10 cellular contexts compared by ENCODE assay signal in genomic region chr5:17221843-17222614, GRCh38. TPM values are rescaled to one million over a fixed set of nuclear protein-coding genes. Genes with fewer than 3 reads are reported as not detected.
A peak's percentile ranks its signal among the peaks of the same experiment; 100 is the strongest.
DNase-seq lines count a peak whose midpoint lies in the region; ATAC-seq, FAIRE-seq and TF ChIP-seq lines count a peak whose summit lies in the region.
"Had no signal": no experiment of that assay in that cellular context is flagged by ENCODE, and none has a peak within 500 bp of the region (broad histone marks: within the 10 kb centered on the region; RNA-seq: fewer than 3 reads in every experiment).

No MANE protein-coding gene starts in this region.

- CTCF ChIA-PET in HepG2 (lab: Yijun Ruan, JAX; ENCODE audit: low intra/inter-chr PET ratio, low total read pairs) = no interaction called here
- CTCF ChIA-PET in activated CD8-positive, alpha-beta T cell treated with anti-CD3 and anti-CD28 coated beads for 36 hours (lab: Charles Lee) = no interaction called here

- ATAC-seq in HG03060 (IDR thresholded peaks at IDR 0.05; ENCODE audit: low read depth, unreplicated experiment) (peak; percentile 22), left lung (peak; percentile 62), HepG2 (no peak)
- ATAC-seq in activated CD8-positive, alpha-beta T cell treated with anti-CD3 and anti-CD28 coated beads for 36 hours = no peak

- no peak for TF ChIP-seq POLR2A in HepG2 (IDR thresholded peaks at IDR 0.05; ENCODE audit: insufficient read depth in 1 of 2, low read depth in 2 of 2, low read length in 2 of 2)

- H3K27ac ChIP-seq in SK-N-MC (peak overlapping the region; percentile 74), left lung (peak overlapping the region in 1 of 2 donors; percentile 14), HepG2 (ENCODE audit: extremely low read length, insufficient read depth, low read length) (no peak overlapping the region)

- H4K20me1 ChIP-seq in HepG2 (ENCODE audit: insufficient read depth, low read length) = no peaks in the 10 kb centered on the region

- TF ChIP-seq CTCF in GM12865 (IDR thresholded peaks at IDR 0.05; ENCODE audit: insufficient read depth, low read depth, low read length, missing control alignments) = no peak
- no peak for TF ChIP-seq CTCF in left lung (IDR thresholded peaks at IDR 0.05)
- TF ChIP-seq CTCF in HepG2 (CRISPR knock-in tag; IDR thresholded peaks at IDR 0.05) = no peak
- no peak for TF ChIP-seq CTCF in activated CD8-positive, alpha-beta T cell treated with anti-CD3 and anti-CD28 coated beads for 36 hours (IDR thresholded peaks at IDR 0.05)

- H3K9me3 Mint-ChIP-seq in activated CD8-positive, alpha-beta T cell treated with anti-CD3 and anti-CD28 coated beads for 36 hours = no peaks in the 10 kb centered on the region

- DNase-seq in GM12865 (ENCODE audit: low read depth) (peak; percentile 60), SK-N-MC (ENCODE audit: low read depth, low spot score) (no peak), left lung (no peak), NCI-H526 (lab: John Stamatoyannopoulos, UW) (no peak), HepG2 (ENCODE audit: low spot score) (no peak), NCI-H2081 treated with DMSO at 0.1 percent for 48 hours (lab: John Stamatoyannopoulos, UW) (no peak)
- DNase-seq in activated CD8-positive, alpha-beta T cell treated with anti-CD3 and anti-CD28 coated beads for 36 hours = no peak
- DNase-seq: activated gamma-delta T cell treated with Interleukin-2 at 50 U/mL for 16 hours; CD4-positive, alpha-beta memory T cell had no signal

- H3K9me3 ChIP-seq in SK-N-MC (ENCODE audit: low read depth, low read length) = no peaks in the 10 kb centered on the region
- no peaks in the 10 kb centered on the region for H3K9me3 ChIP-seq in left lung
- no peaks in the 10 kb centered on the region for H3K9me3 ChIP-seq in HepG2 (ENCODE audit: low read length)

- no peak overlapping the region for H2AFZ ChIP-seq in HepG2 (ENCODE audit: low read length)

- in situ Hi-C loops in HepG2 (cut with HindIII; ENCODE audit: extremely low pct_ligation_motif_present, low pct_unique_long_range_greater_than_20kb) = no loop called here

- H3K4me3 ChIP-seq in GM12865 (ENCODE audit: low read depth, low read length) (peak overlapping the region; percentile 16; the same call in 1 of the 2 replicates), SK-N-MC (peak overlapping the region; percentile 97), left lung (no peak overlapping the region), HepG2 (replicated peaks in 1 of 3; ENCODE audit: insufficient read depth in 1 of 3, low read depth in 2 of 3, low read length in 3 of 3) (no peak overlapping the region)

- H3K4me2 ChIP-seq in HepG2 (ENCODE audit: low read depth, low read length) = no peak overlapping the region

- intact Hi-C loops in left lung (cut with DNase I) = no loop called here
- intact Hi-C loops in HepG2 (cut with micrococcal nuclease; ENCODE audit: unreplicated experiment) = no loop called here
- intact Hi-C loops in activated CD8-positive, alpha-beta T cell treated with anti-CD3 and anti-CD28 coated beads for 36 hours (cut with micrococcal nuclease) = no loop called here

- H3K4me3 Mint-ChIP-seq in activated CD8-positive, alpha-beta T cell treated with anti-CD3 and anti-CD28 coated beads for 36 hours = no peak overlapping the region
- H3K4me3 Mint-ChIP-seq: CD4-positive, alpha-beta memory T cell had no signal

- FAIRE-seq in HepG2 (lab: Jason Lieb, UNC) = no peak

- peaks cover 36% of the 10 kb centered on the region for H3K27me3 Mint-ChIP-seq in activated CD8-positive, alpha-beta T cell treated with anti-CD3 and anti-CD28 coated beads for 36 hours

- no peak for TF ChIP-seq EP300 in HepG2 (IDR thresholded peaks at IDR 0.05; ENCODE audit: low read depth in 2 of 2, low read length in 2 of 2)
- TF ChIP-seq EP300 in HepG2 (CRISPR knock-in tag; IDR thresholded peaks at IDR 0.05; ENCODE audit: borderline replicate concordance) = no peak

- no peaks in the 10 kb centered on the region for H3K79me2 ChIP-seq in HepG2 (ENCODE audit: insufficient read depth, low read length)

- peaks cover 4% of the 10 kb centered on the region for H3K4me1 Mint-ChIP-seq in activated CD8-positive, alpha-beta T cell treated with anti-CD3 and anti-CD28 coated beads for 36 hours (ENCODE audit: low read depth)

- H3K4me1 ChIP-seq in left lung (peaks cover 0 to 36% of the 10 kb centered on the region in 2 donors), HepG2 (ENCODE audit: insufficient read depth, low read length) (no peaks in the 10 kb centered on the region)

- H3K36me3 ChIP-seq in SK-N-MC (ENCODE audit: insufficient read depth, low read length) (peaks cover 72% of the 10 kb centered on the region), left lung (no peaks in the 10 kb centered on the region), HepG2 (replicated peaks in 1 of 2; ENCODE audit: control insufficient read depth in 1 of 2, insufficient read depth in 2 of 2, low read length in 2 of 2) (no peaks in the 10 kb centered on the region)

- peaks cover 2% of the 10 kb centered on the region for H3K36me3 Mint-ChIP-seq in activated CD8-positive, alpha-beta T cell treated with anti-CD3 and anti-CD28 coated beads for 36 hours (ENCODE audit: low read depth)

- POLR2A ChIA-PET in HepG2 (lab: Yijun Ruan, JAX) = no interaction called here
- POLR2A ChIA-PET in activated CD8-positive, alpha-beta T cell treated with anti-CD3 and anti-CD28 coated beads for 36 hours (lab: Charles Lee) = no interaction called here

- H3K9ac ChIP-seq in SK-N-MC (ENCODE audit: insufficient read length) (peak overlapping the region; percentile 12), HepG2 (ENCODE audit: insufficient read depth, low read depth, low read length) (no peak overlapping the region)

- 1% methylated on average over 4 of the region's 4 CpGs for WGBS in HepG2 (ENCODE audit: low lambda C conversion rate)

- no TSS peak for BruUV-seq in HepG2 (replicated peaks; lab: Mats Ljungman, UMichigan)

- H3K27me3 ChIP-seq in left lung (peaks cover 0 to 22% of the 10 kb centered on the region in 2 donors), HepG2 (ENCODE audit: control insufficient read depth in 1 of 2, insufficient read depth in 2 of 2, low read length in 2 of 2) (no peaks in the 10 kb centered on the region)

- no peak for TF ChIP-seq RAD21 in HepG2 (CRISPR knock-in tag; IDR thresholded peaks at IDR 0.05)

- no peak overlapping the region for H3K27ac Mint-ChIP-seq in activated CD8-positive, alpha-beta T cell treated with anti-CD3 and anti-CD28 coated beads for 36 hours
- H3K27ac Mint-ChIP-seq: CD4-positive, alpha-beta memory T cell had no signal

TF ChIP-seq in HepG2, 621 proteins besides CTCF, POLR2A, EP300 and RAD21 (continues in another document):
- TF ChIP-seq ZNF878 (CRISPR knock-in tag; IDR thresholded peaks at IDR 0.05) (no peak), ZNF281 (CRISPR knock-in tag; IDR thresholded peaks at IDR 0.05; ENCODE audit: borderline replicate concordance) (no peak), FOXK1 (CRISPR knock-in tag; IDR thresholded peaks at IDR 0.05; ENCODE audit: borderline replicate concordance, low read depth) (no peak), JUND (CRISPR knock-in tag; IDR thresholded peaks at IDR 0.05) (no peak), ISX (CRISPR knock-in tag; conservative IDR thresholded peaks at IDR 0.05) (no peak), JUNB (CRISPR knock-in tag; IDR thresholded peaks at IDR 0.05; ENCODE audit: borderline replicate concordance) (no peak)

RNA-seq across cellular contexts. Expression of gene BASP1, which starts 4.6 kb away (rescaled TPM):
- total RNA-seq in left lung (10 to 100 TPM; 22.9 to 45.9 TPM), HepG2 (2016; rRNA removed; fragmentation: Illumina TruSeq; extraction: Trizol) (not detected in 2 replicates)
- not detected in 2 replicates for total RNA-seq in HepG2 (2016; cell fraction: cytosol; rRNA removed; fragmentation: Illumina TruSeq; extraction: Trizol; ENCODE audit: low read depth)
- not detected in 2 replicates for total RNA-seq in HepG2 (2016; cell fraction: insoluble cytoplasmic fraction; rRNA removed; fragmentation: Illumina TruSeq; extraction: Trizol)
- total RNA-seq in HepG2 (2016; cell fraction: membrane; rRNA removed; fragmentation: Illumina TruSeq; extraction: Trizol) = not detected in 2 replicates
- not detected in 2 replicates for total RNA-seq in HepG2 (2016; cell fraction: nucleus; rRNA removed; fragmentation: Illumina TruSeq; extraction: Trizol)
- 0.04 TPM in 1 of 2 replicates, not detected in the other for polyA plus RNA-seq in HepG2 (2011; rRNA removed)
- 0.04 and 0.05 TPM in 2 replicates for polyA plus RNA-seq in HepG2 (2011; cell fraction: cytosol; rRNA removed)
- not detected in 2 replicates for polyA plus RNA-seq in HepG2 (2011; cell fraction: nucleus; rRNA removed)
- not detected in 2 replicates for polyA plus RNA-seq in HepG2 (2012)
- polyA plus RNA-seq in HepG2 (2016; cell fraction: cytosol; fragmentation: Illumina TruSeq; extraction: Trizol; ENCODE audit: low read depth) = not detected in 2 replicates
- not detected in 2 replicates for polyA plus RNA-seq in HepG2 (2016; cell fraction: insoluble cytoplasmic fraction; fragmentation: Illumina TruSeq; extraction: Trizol; ENCODE audit: low read depth)
- polyA plus RNA-seq in HepG2 (2016; cell fraction: membrane; fragmentation: Illumina TruSeq; extraction: Trizol; ENCODE audit: low read depth) = not detected in 2 replicates
- polyA plus RNA-seq in HepG2 (2016; cell fraction: nucleus; fragmentation: Illumina TruSeq; extraction: Trizol; ENCODE audit: insufficient read depth, low read depth) = not detected in 2 replicates
- 101 TPM in 1 of 2 replicates, not detected in the other for polyA minus RNA-seq in HepG2 (2011; rRNA and poly(A)+ RNA removed; ENCODE audit: low replicate concordance)
- polyA minus RNA-seq in HepG2 (2011; cell fraction: cytosol; rRNA and poly(A)+ RNA removed) = 1.3 and 3.1 TPM in 2 replicates
- polyA minus RNA-seq in HepG2 (2011; cell fraction: nucleus; rRNA and poly(A)+ RNA removed) = 1.1 and 1.8 TPM in 2 replicates
- under 1 TPM; 0.18 to 0.47 TPM for total RNA-seq in activated CD8-positive, alpha-beta T cell treated with anti-CD3 and anti-CD28 coated beads for 36 hours

Comparison
In these comparisons a context has a peak if more than half of its experiments do, and no peak if none do; other contexts are left out.
1. H3K4me3 ChIP-seq: peak in GM12865 (single experiment) and SK-N-MC (single experiment); none in left lung (0 of 2) and HepG2 (0 of 3).
2. ATAC-seq: peak in HG03060 (single experiment) and left lung (single experiment); none in HepG2 (single experiment) and activated CD8-positive, alpha-beta T cell treated with anti-CD3 and anti-CD28 coated beads for 36 hours (single experiment).
3. RNA of gene BASP1, which starts 4.6 kb away (total RNA-seq): 22.9 to 45.9 TPM in left lung; 0.18 to 0.47 TPM in activated CD8-positive, alpha-beta T cell treated with anti-CD3 and anti-CD28 coated beads for 36 hours and not detected in HepG2; every median in the first group is over 10 times any median in the second.